Comparison of ENCODE assay signal across 19 cellular contexts in genomic region chr14:61203059-61203753, GRCh38.
A peak's percentile ranks its signal among the peaks of the same experiment; 100 is the strongest.
DNase-seq lines count a peak whose midpoint lies in the region; ATAC-seq and TF ChIP-seq lines count a peak whose summit lies in the region.
"Had no signal": no experiment of that assay in that cellular context is flagged by ENCODE, and none has a peak within 500 bp of the region (broad histone marks: within the 10 kb centered on the region; RNA-seq: fewer than 3 reads in every experiment).

No MANE protein-coding gene starts in this region.

- peaks cover 9% of the 10 kb centered on the region for H3K4me1 ChIP-seq in skeletal muscle satellite cell (ENCODE audit: control insufficient read depth, insufficient read depth, low read length)
- H3K4me1 ChIP-seq in PC-3 (ENCODE audit: insufficient read depth, low read length) = no peaks in the 10 kb centered on the region
- H3K4me1 ChIP-seq: tibial artery had no signal

- intact Hi-C loops in PC-3 (cut with micrococcal nuclease) = no loop called here

- POLR2A ChIA-PET in PC-3 (lab: Charles Lee; ENCODE audit: unreplicated experiment) = no interaction called here

- H3K9ac ChIP-seq in skeletal muscle satellite cell (ENCODE audit: low read depth, low read length) (peak overlapping the region; percentile 11), PC-3 (ENCODE audit: low read length) (no peak overlapping the region)

- TF ChIP-seq CTCF in WERI-Rb-1 (IDR thresholded peaks at IDR 0.05; ENCODE audit: low read depth, low read length) (no peak), PC-3 (conservative IDR thresholded peaks at IDR 0.05; ENCODE audit: low read depth, low read length) (no peak)

- H3K79me2 ChIP-seq in PC-3 (ENCODE audit: low read length) = no peaks in the 10 kb centered on the region
- H3K79me2 ChIP-seq: hepatocyte had no signal

- CTCF ChIA-PET in PC-3 (lab: Charles Lee) = no interaction called here

- H2AFZ ChIP-seq in PC-3 (ENCODE audit: low read length) = no peak overlapping the region
- H2AFZ ChIP-seq: hepatocyte had no signal

- no peak overlapping the region for H3K27ac ChIP-seq in WERI-Rb-1
- no peak overlapping the region for H3K27ac ChIP-seq in PC-3 (ENCODE audit: low read length)
- H3K27ac ChIP-seq: 22Rv1, hepatocyte, tibial artery had no signal

- ATAC-seq in SK-N-SH treated with all-trans-retinoic acid at 6 μM for 48 hours = no peak
- no peak for ATAC-seq in PC-3

- H3K36me3 ChIP-seq in WERI-Rb-1 = no peaks in the 10 kb centered on the region
- no peaks in the 10 kb centered on the region for H3K36me3 ChIP-seq in skeletal muscle satellite cell (ENCODE audit: insufficient read depth, low read length)
- H3K36me3 ChIP-seq in PC-3 (ENCODE audit: low read depth, low read length) = no peaks in the 10 kb centered on the region
- H3K36me3 ChIP-seq: tibial artery had no signal

- H3K4me2 ChIP-seq in skeletal muscle satellite cell (ENCODE audit: low read length) = peak overlapping the region; percentile 50
- H3K4me2 ChIP-seq in PC-3 (ENCODE audit: low read length) = no peak overlapping the region
- H3K4me2 ChIP-seq: hepatocyte had no signal

- BruUV-seq in PC-3 (replicated peaks; lab: Mats Ljungman, UMichigan) = no TSS peak

- DNase-seq in DMS153 (lab: John Stamatoyannopoulos, UW) = peak; percentile 28
- no peak for DNase-seq in DMS153 treated with DMSO at 0.1 percent for 48 hours (lab: John Stamatoyannopoulos, UW; ENCODE audit: unreplicated experiment)
- DNase-seq in NCI-H2171 (lab: John Stamatoyannopoulos, UW) = peak; percentile 74
- peak; percentile 30 for DNase-seq in WERI-Rb-1
- no peak for DNase-seq in NCI-H1048 (lab: John Stamatoyannopoulos, UW)
- no peak for DNase-seq in PC-3
- DNase-seq: activated CD4-positive, CD25-positive, alpha-beta regulatory T cell; activated gamma-delta T cell; C1 segment of cervical spinal cord; DMS 273 treated with DMSO at 0.1 percent for 48 hours; kidney glomerular epithelial cell; midbrain; NCI-H526 treated with DMSO at 0.1 percent for 48 hours; occipital lobe; tibial artery had no signal

- H4K20me1 ChIP-seq in PC-3 (ENCODE audit: low read length) = no peaks in the 10 kb centered on the region

- peak overlapping the region; percentile 11 for H3K4me3 ChIP-seq in WERI-Rb-1 (ENCODE audit: low read depth, low read length)
- H3K4me3 ChIP-seq in skeletal muscle satellite cell (ENCODE audit: low read length) = no peak overlapping the region
- no peak overlapping the region for H3K4me3 ChIP-seq in PC-3 (ENCODE audit: low read length)
- H3K4me3 ChIP-seq: hepatocyte, tibial artery had no signal

- no peaks in the 10 kb centered on the region for H3F3A ChIP-seq in PC-3 (ENCODE audit: low read length, unreplicated experiment)

- no peaks in the 10 kb centered on the region for H3K9me2 ChIP-seq in PC-3 (replicated peaks; ENCODE audit: low read length)

- no peaks in the 10 kb centered on the region for H3K9me3 ChIP-seq in WERI-Rb-1 (ENCODE audit: severe bottlenecking)
- no peaks in the 10 kb centered on the region for H3K9me3 ChIP-seq in skeletal muscle satellite cell (replicated peaks; ENCODE audit: low read length)
- H3K9me3 ChIP-seq in PC-3 (ENCODE audit: low read length) = no peaks in the 10 kb centered on the region
- H3K9me3 ChIP-seq: tibial artery had no signal

- H3K27me3 ChIP-seq in WERI-Rb-1 (ENCODE audit: insufficient read depth, low read depth, severe bottlenecking) = no peaks in the 10 kb centered on the region
- no peaks in the 10 kb centered on the region for H3K27me3 ChIP-seq in skeletal muscle satellite cell (ENCODE audit: control insufficient read depth, insufficient read depth, low read length)
- H3K27me3 ChIP-seq in PC-3 (ENCODE audit: low read length) = no peaks in the 10 kb centered on the region
- H3K27me3 ChIP-seq: tibial artery had no signal

TF ChIP-seq in SK-N-SH treated with all-trans-retinoic acid at 6 μM for 48 hours, 23 proteins besides CTCF, POLR2A, EP300 and RAD21:
- TF ChIP-seq PPARA (CRISPR knock-in tag; IDR thresholded peaks at IDR 0.05; ENCODE audit: borderline replicate concordance) (no peak), GLIS3 (CRISPR knock-in tag; IDR thresholded peaks at IDR 0.05) (no peak), SNAI2 (CRISPR knock-in tag; IDR thresholded peaks at IDR 0.05) (no peak), TCF4 (CRISPR knock-in tag; IDR thresholded peaks at IDR 0.05; ENCODE audit: borderline replicate concordance) (no peak), OSR1 (CRISPR knock-in tag; IDR thresholded peaks at IDR 0.05) (no peak), ZFP30 (CRISPR knock-in tag; IDR thresholded peaks at IDR 0.05) (no peak), BACH2 (CRISPR knock-in tag; IDR thresholded peaks at IDR 0.05; ENCODE audit: borderline replicate concordance) (no peak), CSRNP3 (CRISPR knock-in tag; IDR thresholded peaks at IDR 0.05) (no peak)
- TF ChIP-seq, protein P1, sequence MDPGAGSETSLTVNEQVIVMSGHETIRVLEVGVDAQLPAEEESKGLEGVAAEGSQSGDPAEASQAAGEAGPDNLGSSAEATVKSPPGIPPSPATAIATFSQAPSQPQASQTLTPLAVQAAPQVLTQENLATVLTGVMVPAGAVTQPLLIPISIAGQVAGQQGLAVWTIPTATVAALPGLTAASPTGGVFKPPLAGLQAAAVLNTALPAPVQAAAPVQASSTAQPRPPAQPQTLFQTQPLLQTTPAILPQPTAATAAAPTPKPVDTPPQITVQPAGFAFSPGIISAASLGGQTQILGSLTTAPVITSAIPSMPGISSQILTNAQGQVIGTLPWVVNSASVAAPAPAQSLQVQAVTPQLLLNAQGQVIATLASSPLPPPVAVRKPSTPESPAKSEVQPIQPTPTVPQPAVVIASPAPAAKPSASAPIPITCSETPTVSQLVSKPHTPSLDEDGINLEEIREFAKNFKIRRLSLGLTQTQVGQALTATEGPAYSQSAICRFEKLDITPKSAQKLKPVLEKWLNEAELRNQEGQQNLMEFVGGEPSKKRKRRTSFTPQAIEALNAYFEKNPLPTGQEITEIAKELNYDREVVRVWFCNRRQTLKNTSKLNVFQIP (CRISPR knock-in tag; IDR thresholded peaks at IDR 0.05; ENCODE audit: borderline replicate concordance, low read depth) = no peak
TF ChIP-seq in SK-N-SH treated with all-trans-retinoic acid at 6 μM for 48 hours: peak in this region for 0.

Comparison
In these comparisons a context has a peak if more than half of its experiments do, and no peak if none do; other contexts are left out.
1. DNase-seq: peak in DMS153 (single experiment), NCI-H2171 (single experiment) and WERI-Rb-1 (single experiment); none in DMS153 treated with DMSO at 0.1 percent for 48 hours (single experiment), NCI-H1048 (single experiment) and PC-3 (single experiment).